ENCODE assay signal across 16 cellular contexts in genomic region chr11:15818132-15818842, GRCh38.
DNase-seq lines count a peak whose midpoint lies in the region; ATAC-seq, FAIRE-seq and TF ChIP-seq lines count a peak whose summit lies in the region.
"Had no signal": no experiment of that assay in that cellular context is flagged by ENCODE, and none has a peak within 500 bp of the region (broad histone marks: within the 10 kb centered on the region; RNA-seq: fewer than 3 reads in every experiment).

No MANE protein-coding gene starts in this region.

- H3K27ac ChIP-seq in heart right ventricle (peak overlapping the region in 6 of 10 donors; percentile 7 to 65 (median 16)), kidney (ENCODE audit: low read depth in 2 of 2, low read length in 2 of 2) (no peak overlapping the region), thyroid gland (peak overlapping the region in 1 of 3 donors; percentile 27)

- H3K27me3 Mint-ChIP-seq in activated T-helper 2 cell treated with anti-CD3 and anti-CD28 coated beads, Interferon-gamma antibody, Interleukin-2, Interleukin-4, amounts not matched to agents 10 μg/mL and 5 μg/mL and 100 μg/mL, durations not matched to agents 14 hours and 24 hours and 36 hours (ENCODE audit: low read depth) = peaks cover 2% of the 10 kb centered on the region

- TF ChIP-seq POLR2A in thyroid gland (IDR thresholded peaks at IDR 0.05) = no peak

- H3K27ac Mint-ChIP-seq in activated T-helper 2 cell treated with anti-CD3 and anti-CD28 coated beads, Interferon-gamma antibody, Interleukin-2, Interleukin-4, amounts not matched to agents 10 μg/mL and 5 μg/mL and 100 μg/mL, durations not matched to agents 14 hours and 24 hours and 36 hours = peak overlapping the region; percentile 89
- H3K27ac Mint-ChIP-seq: activated B cell treated with CpG ODN at 0.5 μM for 24 hours; activated naive CD4-positive, alpha-beta T cell treated with anti-CD3 and anti-CD28 coated beads, Interleukin-2, amount 50 U/mL, for 72 hours; natural killer cell treated with Interleukin-12 subunit alpha and Interleukin-12 subunit beta and Interleukin-15 and Interleukin-18, amount 100 ng/mL, for 72 hours had no signal

- H3K4me3 Mint-ChIP-seq in activated T-helper 2 cell treated with anti-CD3 and anti-CD28 coated beads, Interferon-gamma antibody, Interleukin-2, Interleukin-4, amounts not matched to agents 10 μg/mL and 5 μg/mL and 100 μg/mL, durations not matched to agents 14 hours and 24 hours and 36 hours (ENCODE audit: low read depth) = no peak overlapping the region
- H3K4me3 Mint-ChIP-seq: activated B cell treated with CpG ODN at 0.5 μM for 24 hours; natural killer cell treated with Interleukin-12 subunit alpha and Interleukin-12 subunit beta and Interleukin-15 and Interleukin-18, amount 100 ng/mL, for 72 hours had no signal

- peaks cover 43% of the 10 kb centered on the region for H3K4me1 Mint-ChIP-seq in activated T-helper 2 cell treated with anti-CD3 and anti-CD28 coated beads, Interferon-gamma antibody, Interleukin-2, Interleukin-4, amounts not matched to agents 10 μg/mL and 5 μg/mL and 100 μg/mL, durations not matched to agents 14 hours and 24 hours and 36 hours (ENCODE audit: low read depth)
- H3K4me1 Mint-ChIP-seq: activated B cell treated with CpG ODN at 0.5 μM for 24 hours had no signal

- ATAC-seq in heart right ventricle = peak in 6 of 8 donors; percentile 11 to 75 (median 43)
- no peak for ATAC-seq in Right ventricle myocardium inferior
- ATAC-seq in GM21447 (IDR thresholded peaks at IDR 0.05; ENCODE audit: unreplicated experiment) = no peak
- ATAC-seq: natural killer cell treated with Interleukin-12 subunit alpha and Interleukin-12 subunit beta and Interleukin-15 and Interleukin-18, amount 100 ng/mL, for 72 hours had no signal

- H3K4me1 ChIP-seq in heart right ventricle = peaks cover 7 to 61% (median 50%) of the 10 kb centered on the region in 9 donors
- peaks cover 3 to 8% of the 10 kb centered on the region in 2 donors for H3K4me1 ChIP-seq in kidney (ENCODE audit: control insufficient read depth in 1 of 2, insufficient read depth in 1 of 2, low read depth in 1 of 2, low read length in 2 of 2)
- H3K4me1 ChIP-seq in thyroid gland = peaks cover 23 to 38% of the 10 kb centered on the region in 2 donors

- intact Hi-C loops in heart right ventricle (cut with DNase I) = loop anchor here in 4 of 10 donors (2.0 to 10.0 kb wide), 6 partner anchors 147 to 789 kb away; no protein-coding TSS in a partner anchor
- intact Hi-C loops in Right ventricle myocardium inferior (cut with DNase I) = loop anchor here (2.0 to 5.0 kb wide), 2 partner anchors 167 to 794 kb away; no protein-coding TSS in a partner anchor
- intact Hi-C loops in activated T-helper 2 cell treated with anti-CD3 and anti-CD28 coated beads, Interferon-gamma antibody, Interleukin-2, Interleukin-4, amounts not matched to agents 10 μg/mL and 5 μg/mL and 100 μg/mL, durations not matched to agents 14 hours and 24 hours and 36 hours (cut with micrococcal nuclease) = loop anchor here (2.0 to 10.0 kb wide), 6 partner anchors 36 to 1087 kb away; no protein-coding TSS in a partner anchor
- intact Hi-C loops in kidney (cut with DNase I) = no loop called here
- intact Hi-C loops in thyroid gland (cut with DNase I) = no loop called here

- H3K27me3 ChIP-seq in heart right ventricle = no peaks in the 10 kb centered on the region
- no peaks in the 10 kb centered on the region for H3K27me3 ChIP-seq in thyroid gland

- DNase-seq in heart right ventricle (peak in 1 of 2 donors; percentile 30), Right ventricle myocardium inferior (ENCODE audit: missing footprints) (no peak), kidney (no peak), thyroid gland (peak; percentile 34 to 40), NCI-H2171 (lab: John Stamatoyannopoulos, UW) (no peak)
- no peak for DNase-seq in activated T-helper 2 cell treated with anti-CD3 and anti-CD28 coated beads, Interferon-gamma antibody, Interleukin-2, Interleukin-4, amounts not matched to agents 10 μg/mL and 5 μg/mL and 100 μg/mL, durations not matched to agents 14 hours and 24 hours and 36 hours (ENCODE audit: low spot score)
- no peak for DNase-seq in stimulated activated CD4-positive, alpha-beta T cell treated with anti-CD3 and anti-CD28 coated beads, Interleukin-2, amount 100 ng/mL, for 24 hours
- DNase-seq: activated B cell treated with CpG ODN at 0.5 μM for 24 hours; effector CD4-positive, alpha-beta T cell; Kasumi-1; NCI-H1436 treated with DMSO at 0.1 percent for 48 hours; T-helper 1 cell had no signal

- peak; percentile 38 for FAIRE-seq in kidney (lab: Jason Lieb, UNC)

- no peak for TF ChIP-seq CTCF in heart right ventricle (IDR thresholded peaks at IDR 0.05)
- TF ChIP-seq CTCF in kidney (IDR thresholded peaks at IDR 0.05; ENCODE audit: borderline replicate concordance, extremely low read depth, insufficient read depth) = no peak
- no peak for TF ChIP-seq CTCF in thyroid gland (IDR thresholded peaks at IDR 0.05)

- peaks cover 3% of the 10 kb centered on the region for H3K9me3 Mint-ChIP-seq in activated T-helper 2 cell treated with anti-CD3 and anti-CD28 coated beads, Interferon-gamma antibody, Interleukin-2, Interleukin-4, amounts not matched to agents 10 μg/mL and 5 μg/mL and 100 μg/mL, durations not matched to agents 14 hours and 24 hours and 36 hours

- H3K36me3 Mint-ChIP-seq in activated T-helper 2 cell treated with anti-CD3 and anti-CD28 coated beads, Interferon-gamma antibody, Interleukin-2, Interleukin-4, amounts not matched to agents 10 μg/mL and 5 μg/mL and 100 μg/mL, durations not matched to agents 14 hours and 24 hours and 36 hours (ENCODE audit: low read depth) = no peaks in the 10 kb centered on the region

- H3K9ac ChIP-seq in kidney (ENCODE audit: low read length in 2 of 2) = no peak overlapping the region

- no peaks in the 10 kb centered on the region for H3K36me3 ChIP-seq in heart right ventricle
- no peaks in the 10 kb centered on the region for H3K36me3 ChIP-seq in kidney (ENCODE audit: control insufficient read depth in 1 of 2, insufficient read depth in 2 of 2, low read length in 2 of 2)
- H3K36me3 ChIP-seq in thyroid gland = no peaks in the 10 kb centered on the region

- H3K9me3 ChIP-seq in heart right ventricle (peaks cover 0 to 14% (median 0%) of the 10 kb centered on the region in 11 donors), kidney (ENCODE audit: control insufficient read depth in 1 of 2, low read length in 2 of 2) (no peaks in the 10 kb centered on the region), thyroid gland (no peaks in the 10 kb centered on the region)

- 46% methylated on average over 6 of the region's 6 CpGs for WGBS in heart right ventricle, 2 donors
- 31 to 37% methylated on average over 6 of the region's 6 CpGs for WGBS in thyroid gland, 2 donors

- H3K4me3 ChIP-seq in heart right ventricle = no peak overlapping the region
- H3K4me3 ChIP-seq in kidney (ENCODE audit: low read length in 2 of 2) = no peak overlapping the region
- H3K4me3 ChIP-seq in thyroid gland (replicated peaks in 1 of 3) = no peak overlapping the region
- H3K4me3 ChIP-seq: lung had no signal

Comparison
In these comparisons a context has a peak if more than half of its experiments do, and no peak if none do; other contexts are left out.
1. ATAC-seq: peak in heart right ventricle (6 of 8); none in Right ventricle myocardium inferior (single experiment) and GM21447 (single experiment).
2. DNase-seq: peak in thyroid gland (2 of 2); none in Right ventricle myocardium inferior (single experiment), activated T-helper 2 cell treated with anti-CD3 and anti-CD28 coated beads, Interferon-gamma antibody, Interleukin-2, Interleukin-4, amounts not matched to agents 10 μg/mL and 5 μg/mL and 100 μg/mL, durations not matched to agents 14 hours and 24 hours and 36 hours (single experiment), kidney (single experiment), stimulated activated CD4-positive, alpha-beta T cell treated with anti-CD3 and anti-CD28 coated beads, Interleukin-2, amount 100 ng/mL, for 24 hours (0 of 2) and NCI-H2171 (single experiment).
3. H3K27ac ChIP-seq: peak in heart right ventricle (6 of 10); none in kidney (0 of 2).
4. intact Hi-C loops: an anchor here in Right ventricle myocardium inferior (2.0 to 5.0 kb wide) and activated T-helper 2 cell treated with anti-CD3 and anti-CD28 coated beads, Interferon-gamma antibody, Interleukin-2, Interleukin-4, amounts not matched to agents 10 μg/mL and 5 μg/mL and 100 μg/mL, durations not matched to agents 14 hours and 24 hours and 36 hours (2.0 to 10.0 kb wide); none called in kidney and thyroid gland.